Comparison of ENCODE assay signal across 24 cellular contexts in genomic region chr11:76035020-76035419, GRCh38.
"Had no signal": no experiment of that assay in that cellular context is flagged by ENCODE, and none has a peak within 500 bp of the region (broad histone marks: within the 10 kb centered on the region; RNA-seq: fewer than 3 reads in every experiment).

No MANE protein-coding gene starts in this region.

- FAIRE-seq: endometrium, keratinocyte, urothelium cell line had no signal

- ATAC-seq: effector memory CD8-positive, alpha-beta T cell; gastrocnemius medialis; left ventricle myocardium superior; lower lobe of right lung; naive thymus-derived CD8-positive, alpha-beta T cell; right cardiac atrium; stimulated activated naive B cell treated with anti-CD40 and anti-IgM and Interleukin-4, amounts not matched to agents 10 μg/mL and 1 μg/mL and 100 μg/mL, for 72 hours had no signal

- H3K36me3 ChIP-seq: esophagus squamous epithelium, gastrocnemius medialis, lower lobe of right lung, prostate gland, thoracic aorta, tibial nerve, upper lobe of left lung had no signal

- H3K27ac Mint-ChIP-seq: effector memory CD8-positive, alpha-beta T cell; naive thymus-derived CD8-positive, alpha-beta T cell; nephron progenitor cell; stimulated activated naive B cell treated with anti-CD40 and anti-IgM and Interleukin-4, amounts not matched to agents 10 μg/mL and 1 μg/mL and 100 μg/mL, for 72 hours; stimulated activated naive CD8-positive, alpha-beta T cell treated with anti-CD3 and anti-CD28 coated beads, Interleukin-15, Interleukin-2, amounts not matched to agents 100 ng/mL and 50 ng/mL, for 24 hours had no signal

- H3K9me3 ChIP-seq: esophagus squamous epithelium, gastrocnemius medialis, lower lobe of right lung, prostate gland, thoracic aorta, tibial nerve, upper lobe of left lung had no signal

- H3K4me1 ChIP-seq: esophagus squamous epithelium, lower lobe of right lung, prostate gland, upper lobe of left lung had no signal

- H3K27me3 Mint-ChIP-seq: effector memory CD8-positive, alpha-beta T cell; naive thymus-derived CD8-positive, alpha-beta T cell; stimulated activated naive B cell treated with anti-CD40 and anti-IgM and Interleukin-4, amounts not matched to agents 10 μg/mL and 1 μg/mL and 100 μg/mL, for 72 hours; stimulated activated naive CD8-positive, alpha-beta T cell treated with anti-CD3 and anti-CD28 coated beads, Interleukin-15, Interleukin-2, amounts not matched to agents 100 ng/mL and 50 ng/mL, for 24 hours had no signal

- H3K4me3 Mint-ChIP-seq: effector memory CD8-positive, alpha-beta T cell; naive thymus-derived CD8-positive, alpha-beta T cell; nephron progenitor cell; stimulated activated naive B cell treated with anti-CD40 and anti-IgM and Interleukin-4, amounts not matched to agents 10 μg/mL and 1 μg/mL and 100 μg/mL, for 72 hours; stimulated activated naive CD8-positive, alpha-beta T cell treated with anti-CD3 and anti-CD28 coated beads, Interleukin-15, Interleukin-2, amounts not matched to agents 100 ng/mL and 50 ng/mL, for 24 hours had no signal

- DNase-seq: effector memory CD8-positive, alpha-beta T cell; esophagus squamous epithelium; foreskin fibroblast; gastrocnemius medialis; head of caudate nucleus; left ventricle myocardium superior; lower lobe of right lung; naive thymus-derived CD8-positive, alpha-beta T cell; nephron progenitor cell; nucleus accumbens; right cardiac atrium; small intestine; stimulated activated CD4-positive, alpha-beta T cell treated with anti-CD3 and anti-CD28 coated beads, Interleukin-15, amount 100 ng/mL, for 24 hours; stimulated activated CD4-positive, alpha-beta T cell treated with anti-CD3 and anti-CD28 coated beads, Interleukin-2, amount 100 ng/mL, for 48 hours; stimulated activated naive B cell treated with anti-CD40 and anti-IgM and Interleukin-4, amounts not matched to agents 10 μg/mL and 1 μg/mL and 100 μg/mL, for 72 hours; upper lobe of left lung had no signal

- H3K4me3 ChIP-seq: coronary artery, esophagus squamous epithelium, gastrocnemius medialis, lower lobe of right lung, prostate gland, thoracic aorta, tibial nerve, upper lobe of left lung had no signal

- H3K9me3 Mint-ChIP-seq: effector memory CD8-positive, alpha-beta T cell; naive thymus-derived CD8-positive, alpha-beta T cell; nephron progenitor cell; stimulated activated naive B cell treated with anti-CD40 and anti-IgM and Interleukin-4, amounts not matched to agents 10 μg/mL and 1 μg/mL and 100 μg/mL, for 72 hours; stimulated activated naive CD8-positive, alpha-beta T cell treated with anti-CD3 and anti-CD28 coated beads, Interleukin-15, Interleukin-2, amounts not matched to agents 100 ng/mL and 50 ng/mL, for 24 hours had no signal

- H3K27me3 ChIP-seq: esophagus squamous epithelium, gastrocnemius medialis, tibial nerve, upper lobe of left lung had no signal

- H3K27ac ChIP-seq: coronary artery, esophagus squamous epithelium, gastrocnemius medialis, lower lobe of right lung, prostate gland, thoracic aorta, tibial nerve, upper lobe of left lung had no signal
